Comparison of ENCODE assay signal across 9 cellular contexts in the genomic region with DNA sequence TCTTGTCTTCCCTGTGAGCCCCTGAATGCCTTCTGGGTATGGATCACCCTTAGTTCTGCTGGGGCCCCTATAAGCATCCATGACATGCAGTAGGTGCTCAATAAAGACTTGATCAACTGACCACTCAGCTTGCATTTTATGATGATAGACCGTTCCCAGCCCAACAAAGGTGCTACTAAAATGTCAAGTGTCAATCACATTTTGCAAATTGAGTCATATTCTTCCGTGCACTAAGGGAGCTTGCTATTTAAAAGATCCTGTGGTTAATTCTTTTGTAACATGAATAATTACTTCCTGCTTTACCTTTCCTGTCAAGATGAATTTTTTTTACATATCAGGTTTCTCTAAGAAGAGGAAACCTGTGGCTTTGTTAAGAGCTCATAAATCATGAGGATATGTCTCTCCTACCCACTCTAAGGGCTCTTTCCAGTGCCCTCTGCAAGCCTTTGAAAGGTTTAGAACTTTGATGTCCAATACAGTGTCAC. TPM values are rescaled to one million over a fixed set of nuclear protein-coding genes. Genes with fewer than 3 reads are reported as not detected.
DNase-seq lines count a peak whose midpoint lies in the region; FAIRE-seq and TF ChIP-seq lines count a peak whose summit lies in the region.
"Had no signal": no experiment of that assay in that cellular context is flagged by ENCODE, and none has a peak within 500 bp of the region (broad histone marks: within the 10 kb centered on the region; RNA-seq: fewer than 3 reads in every experiment).

No MANE protein-coding gene starts in this region.

- H3K4me1 Mint-ChIP-seq in immature natural killer cell (peaks cover 74 to 81% of the 10 kb centered on the region in 2 donors), glutamatergic neuron (ENCODE audit: low read depth, unreplicated experiment) (no peaks in the 10 kb centered on the region)

- CTCF ChIA-PET in RWPE1 (lab: Yijun Ruan, JAX), result no interaction called here

- no peaks in the 10 kb centered on the region for H3K9me3 Mint-ChIP-seq in immature natural killer cell
- no peaks in the 10 kb centered on the region for H3K9me3 Mint-ChIP-seq in glutamatergic neuron (ENCODE audit: unreplicated experiment)

- H3K36me3 Mint-ChIP-seq in immature natural killer cell, result peaks cover 0 to 5% (median 0%) of the 10 kb centered on the region in 3 donors
- H3K36me3 Mint-ChIP-seq in glutamatergic neuron (ENCODE audit: unreplicated experiment), result no peaks in the 10 kb centered on the region

- H3K27me3 Mint-ChIP-seq in immature natural killer cell (ENCODE audit: low read depth in 3 of 3) (peaks cover 6 to 11% (median 9%) of the 10 kb centered on the region in 3 donors), glutamatergic neuron (ENCODE audit: unreplicated experiment) (peaks cover 2% of the 10 kb centered on the region)

- H3K27ac ChIP-seq in RWPE1, result no peak overlapping the region

- POLR2A ChIA-PET in RWPE1 (lab: Yijun Ruan, JAX; ENCODE audit: low non-redundant PET), result no interaction called here

- peak overlapping the region; percentile 86 to 97 (median 92) for H3K27ac Mint-ChIP-seq in immature natural killer cell
- no peak overlapping the region for H3K27ac Mint-ChIP-seq in glutamatergic neuron (ENCODE audit: unreplicated experiment)

- DNase-seq in ELR (ENCODE audit: low read depth) (peak; percentile 8), HT1080 (ENCODE audit: low read depth) (peak; percentile 83), RWPE1 (ENCODE audit: low spot score) (peak; percentile 29), immature natural killer cell (peak; percentile 37 to 40 (median 38)), NCI-H82 (lab: John Stamatoyannopoulos, UW) (no peak), D721Med (ENCODE audit: insufficient read length, low spot score) (no peak), glutamatergic neuron (no peak), NK-92 (lab: John Stamatoyannopoulos, UW; ENCODE audit: unreplicated experiment) (no peak)

- peak overlapping the region; percentile 50 to 80 (median 72) for H3K4me3 Mint-ChIP-seq in immature natural killer cell
- H3K4me3 Mint-ChIP-seq in glutamatergic neuron (ENCODE audit: unreplicated experiment), result no peak overlapping the region

- FAIRE-seq in D721Med (lab: Jason Lieb, UNC), result no peak
- FAIRE-seq: colon had no signal

- no peak for TF ChIP-seq CTCF in RWPE1 (conservative IDR thresholded peaks at IDR 0.05; ENCODE audit: low read depth)
- no peak for TF ChIP-seq CTCF in D721Med (IDR thresholded peaks at IDR 0.05; ENCODE audit: insufficient read depth, missing control alignments)
- no peak for TF ChIP-seq CTCF in glutamatergic neuron (IDR thresholded peaks at IDR 0.05; ENCODE audit: partially characterized antibody, unreplicated experiment)

RNA-seq across cellular contexts. Expression of a gene that starts 47.6 kb away (rescaled TPM):
- 55.0 and 62.4 TPM in 2 replicates for total RNA-seq in HT1080 (2014; rRNA removed; shearing (Covaris generic))
- 122 and 137 TPM in 2 replicates for polyA plus RNA-seq in HT1080 (2015; cell fraction: cytosol; rRNA removed)
- polyA plus RNA-seq in HT1080 (2015; cell fraction: nucleus; rRNA removed), result 123 and 131 TPM in 2 replicates
- 100 to 1,000 TPM in 1 of 3 donors, 10 to 100 TPM in 2; 82.8 to 200 (median 95.6) TPM for polyA plus RNA-seq in immature natural killer cell
- total RNA-seq in glutamatergic neuron (ENCODE audit: unreplicated experiment), result 10.8 TPM

Comparison
In these comparisons a context has a peak if more than half of its experiments do, and no peak if none do; other contexts are left out.
1. DNase-seq: peak in ELR (single experiment), HT1080 (single experiment), RWPE1 (single experiment) and immature natural killer cell (3 of 3); none in NCI-H82 (single experiment), D721Med (single experiment), glutamatergic neuron (single experiment) and NK-92 (single experiment).